In genomic region chr17:16999931-17000625, GRCh38 we compare ENCODE assay signal across 20 cellular contexts. TPM values are rescaled to one million over a fixed set of nuclear protein-coding genes. Genes with fewer than 3 reads are reported as not detected.
DNase-seq lines count a peak whose midpoint lies in the region; ATAC-seq, FAIRE-seq and TF ChIP-seq lines count a peak whose summit lies in the region.
"Had no signal": no experiment of that assay in that cellular context is flagged by ENCODE, and none has a peak within 500 bp of the region (broad histone marks: within the 10 kb centered on the region; RNA-seq: fewer than 3 reads in every experiment).

No MANE protein-coding gene starts in this region.

- H3K4me3 Mint-ChIP-seq in activated naive CD4-positive, alpha-beta T cell treated with anti-CD3 and anti-CD28 coated beads, Interleukin-2, amount 10 ng/mL, durations not matched to agents 7 days and 5 days = no peak overlapping the region
- no peak overlapping the region for H3K4me3 Mint-ChIP-seq in activated naive CD4-positive, alpha-beta T cell treated with anti-CD3 and anti-CD28 coated beads for 36 hours
- peak overlapping the region; percentile 62 for H3K4me3 Mint-ChIP-seq in endothelial cell (ENCODE audit: unreplicated experiment)
- H3K4me3 Mint-ChIP-seq in activated CD8-positive, alpha-beta T cell treated with anti-CD3 and anti-CD28 coated beads, Interleukin-2, amount 10 ng/mL, durations not matched to agents 7 days and 5 days = no peak overlapping the region
- H3K4me3 Mint-ChIP-seq: B cell; CD8-positive, alpha-beta T cell had no signal

- TF ChIP-seq RAD21 in A549 (conservative IDR thresholded peaks at IDR 0.05 in 1 of 2, IDR thresholded peaks at IDR 0.05 in 1 of 2) = no peak
- no peak for TF ChIP-seq RAD21 in HepG2 (CRISPR knock-in tag; IDR thresholded peaks at IDR 0.05)

- H3K4me3 ChIP-seq in A549 = no peak overlapping the region
- no peak overlapping the region for H3K4me3 ChIP-seq in neuronal stem cell (ENCODE audit: low read length in 2 of 2)
- H3K4me3 ChIP-seq in HepG2 (replicated peaks in 1 of 3; ENCODE audit: insufficient read depth in 1 of 3, low read depth in 2 of 3, low read length in 3 of 3) = no peak overlapping the region
- H3K4me3 ChIP-seq: BLaER1 treated with 17β-estradiol and CSF1 and Interleukin-3, amounts not matched to agents 10 nM and 100 nM had no signal

- peak overlapping the region; percentile 17 for H2BK15ac ChIP-seq in neuronal stem cell (ENCODE audit: low read length)

- H2BK5ac ChIP-seq in neuronal stem cell (ENCODE audit: low read length) = peak overlapping the region; percentile 82

- intact Hi-C loops in activated naive CD4-positive, alpha-beta T cell treated with anti-CD3 and anti-CD28 coated beads for 36 hours (cut with micrococcal nuclease) = loop anchor here (5.0 to 10.0 kb wide), 2 partner anchors 127 to 235 kb away; partner anchors contain the start of gene FLCN
- intact Hi-C loops in HepG2 (cut with micrococcal nuclease; ENCODE audit: unreplicated experiment) = loop anchor here (5.0 kb wide), 2 partner anchors 42 to 312 kb away; partner anchors contain the start of gene MPRIP

- H3K23ac ChIP-seq in neuronal stem cell (ENCODE audit: low read depth, low read length, poor library complexity) = no peak overlapping the region

- peak overlapping the region; percentile 46 for H2AK5ac ChIP-seq in neuronal stem cell (ENCODE audit: low read depth, low read length)

- H3K9me3 ChIP-seq in A549 = no peaks in the 10 kb centered on the region
- H3K9me3 ChIP-seq in neuronal stem cell (replicated peaks in 1 of 2; ENCODE audit: control insufficient read depth in 2 of 2, insufficient read depth in 1 of 2, low read depth in 1 of 2, low read length in 2 of 2) = peaks cover 0 to 4% of the 10 kb centered on the region in 2 donors
- H3K9me3 ChIP-seq in HepG2 (ENCODE audit: low read length) = no peaks in the 10 kb centered on the region
- H3K9me3 ChIP-seq: BLaER1 treated with 17β-estradiol and CSF1 and Interleukin-3, amounts not matched to agents 10 nM and 100 nM had no signal

- H3K18ac ChIP-seq in neuronal stem cell (ENCODE audit: low read length) = peak overlapping the region; percentile 28

- in situ Hi-C loops in HepG2 (cut with HindIII; ENCODE audit: extremely low pct_ligation_motif_present, low pct_unique_long_range_greater_than_20kb) = loop anchor here (5.0 to 10.0 kb wide), 2 partner anchors 142 to 315 kb away; no protein-coding TSS in a partner anchor

- H4K20me1 ChIP-seq in HepG2 (ENCODE audit: insufficient read depth, low read length) = no peaks in the 10 kb centered on the region

- TF ChIP-seq CTCF in A549 (IDR thresholded peaks at IDR 0.05) (no peak), endothelial cell (IDR thresholded peaks at IDR 0.05; ENCODE audit: unreplicated experiment) (no peak), HepG2 (CRISPR knock-in tag; IDR thresholded peaks at IDR 0.05) (no peak)

- H4K8ac ChIP-seq in neuronal stem cell (ENCODE audit: low read depth, low read length) = peak overlapping the region; percentile 65

- no peak overlapping the region for H3K27ac Mint-ChIP-seq in activated naive CD4-positive, alpha-beta T cell treated with anti-CD3 and anti-CD28 coated beads, Interleukin-2, amount 10 ng/mL, durations not matched to agents 7 days and 5 days
- no peak overlapping the region for H3K27ac Mint-ChIP-seq in activated naive CD4-positive, alpha-beta T cell treated with anti-CD3 and anti-CD28 coated beads for 36 hours
- peak overlapping the region; percentile 74 for H3K27ac Mint-ChIP-seq in endothelial cell (ENCODE audit: unreplicated experiment)
- H3K27ac Mint-ChIP-seq in activated CD8-positive, alpha-beta T cell treated with anti-CD3 and anti-CD28 coated beads, Interleukin-2, amount 10 ng/mL, durations not matched to agents 7 days and 5 days = no peak overlapping the region
- H3K27ac Mint-ChIP-seq: B cell; CD8-positive, alpha-beta T cell had no signal

- H3K4me1 ChIP-seq in A549 (peaks cover 11% of the 10 kb centered on the region), neuronal stem cell (ENCODE audit: control insufficient read depth in 2 of 2, insufficient read depth in 1 of 2, low read depth in 1 of 2, low read length in 2 of 2) (no peaks in the 10 kb centered on the region), HepG2 (ENCODE audit: insufficient read depth, low read length) (peaks cover 19% of the 10 kb centered on the region)

- H3K27me3 Mint-ChIP-seq in activated naive CD4-positive, alpha-beta T cell treated with anti-CD3 and anti-CD28 coated beads, Interleukin-2, amount 10 ng/mL, durations not matched to agents 7 days and 5 days = peaks cover 31% of the 10 kb centered on the region
- no peaks in the 10 kb centered on the region for H3K27me3 Mint-ChIP-seq in activated naive CD4-positive, alpha-beta T cell treated with anti-CD3 and anti-CD28 coated beads for 36 hours (ENCODE audit: low read depth)
- peaks cover 4% of the 10 kb centered on the region for H3K27me3 Mint-ChIP-seq in endothelial cell (ENCODE audit: unreplicated experiment)
- H3K27me3 Mint-ChIP-seq in activated CD8-positive, alpha-beta T cell treated with anti-CD3 and anti-CD28 coated beads, Interleukin-2, amount 10 ng/mL, durations not matched to agents 7 days and 5 days (ENCODE audit: low read depth) = no peaks in the 10 kb centered on the region
- H3K27me3 Mint-ChIP-seq: B cell had no signal

- CTCF ChIA-PET in activated naive CD4-positive, alpha-beta T cell treated with anti-CD3 and anti-CD28 coated beads, Interleukin-2, amount 10 ng/mL, durations not matched to agents 7 days and 5 days (lab: Charles Lee) = interaction anchor here (0.7 to 1.9 kb wide), 9 partner anchors 8 to 331 kb away, joined by 3 to 5 read pairs (median 3); no protein-coding TSS in a partner anchor
- CTCF ChIA-PET in activated naive CD4-positive, alpha-beta T cell treated with anti-CD3 and anti-CD28 coated beads for 36 hours (lab: Charles Lee) = interaction anchor here (0.7 to 1.7 kb wide), 3 partner anchors 8 to 312 kb away, joined by 4 to 5 read pairs (median 5); no protein-coding TSS in a partner anchor
- CTCF ChIA-PET in A549 (lab: Yijun Ruan, JAX) (interaction anchor here (0.9 to 5.2 kb wide), 23 partner anchors 11 to 354 kb away, joined by 3 to 55 read pairs (median 5); no protein-coding TSS in a partner anchor), HepG2 (lab: Yijun Ruan, JAX; ENCODE audit: low intra/inter-chr PET ratio, low total read pairs) (no interaction called here)
- CTCF ChIA-PET in activated CD8-positive, alpha-beta T cell treated with anti-CD3 and anti-CD28 coated beads, Interleukin-2, amount 10 ng/mL, durations not matched to agents 7 days and 5 days (lab: Charles Lee) = interaction anchor here (1.4 to 2.8 kb wide), 3 partner anchors 8 to 11 kb away, joined by 4 to 11 read pairs (median 7); no protein-coding TSS in a partner anchor

- H3K79me2 ChIP-seq in HepG2 (ENCODE audit: insufficient read depth, low read length) = no peaks in the 10 kb centered on the region

- WGBS in A549 (ENCODE audit: missing lambda C conversion rate) = 42% methylated on average over 7 of the region's 7 CpGs
- no CpG with 5 or more reads among the region's 7 CpGs for WGBS in neuronal stem cell (ENCODE audit: extremely low coverage in 2 of 2, insufficient read length in 2 of 2, insufficient replicate concordance in 1 of 2), 2 donors
- 24% methylated on average over 7 of the region's 7 CpGs for WGBS in HepG2 (ENCODE audit: low lambda C conversion rate)

- H3K4me2 ChIP-seq in A549 (no peak overlapping the region), neuronal stem cell (ENCODE audit: insufficient read depth, low read length, poor library complexity, severe bottlenecking) (no peak overlapping the region), HepG2 (ENCODE audit: low read depth, low read length) (no peak overlapping the region)

- peaks cover 3% of the 10 kb centered on the region for H3K4me1 Mint-ChIP-seq in activated naive CD4-positive, alpha-beta T cell treated with anti-CD3 and anti-CD28 coated beads, Interleukin-2, amount 10 ng/mL, durations not matched to agents 7 days and 5 days
- no peaks in the 10 kb centered on the region for H3K4me1 Mint-ChIP-seq in activated naive CD4-positive, alpha-beta T cell treated with anti-CD3 and anti-CD28 coated beads for 36 hours (ENCODE audit: low read depth)
- H3K4me1 Mint-ChIP-seq in endothelial cell (ENCODE audit: unreplicated experiment) = peaks cover 19% of the 10 kb centered on the region
- H3K4me1 Mint-ChIP-seq in activated CD8-positive, alpha-beta T cell treated with anti-CD3 and anti-CD28 coated beads, Interleukin-2, amount 10 ng/mL, durations not matched to agents 7 days and 5 days (ENCODE audit: low read depth) = peaks cover 4% of the 10 kb centered on the region

- no peak overlapping the region; a peak in 1 of 6 replicates for H3K27ac ChIP-seq in A549
- no peak overlapping the region for H3K27ac ChIP-seq in neuronal stem cell (replicated peaks; ENCODE audit: low read length)
- H3K27ac ChIP-seq in HepG2 (ENCODE audit: extremely low read length, insufficient read depth, low read length) = no peak overlapping the region
- H3K27ac ChIP-seq: BLaER1 treated with 17β-estradiol and CSF1 and Interleukin-3, amounts not matched to agents 10 nM and 100 nM had no signal

- H2BK120ac ChIP-seq in neuronal stem cell (ENCODE audit: low read depth, low read length) = no peak overlapping the region

- POLR2A ChIA-PET in A549 (lab: Yijun Ruan, JAX) = no interaction called here
- POLR2A ChIA-PET in activated CD8-positive, alpha-beta T cell treated with anti-CD3 and anti-CD28 coated beads, Interleukin-2, amount 10 ng/mL, durations not matched to agents 7 days and 5 days (lab: Charles Lee) = interaction anchor here (1.0 kb wide), 1 partner anchor 12 kb away, joined by 3 read pairs; no protein-coding TSS in a partner anchor
- POLR2A ChIA-PET in HepG2 (lab: Yijun Ruan, JAX) = no interaction called here

- H2BK12ac ChIP-seq in neuronal stem cell (ENCODE audit: low read length) = no peak overlapping the region

- H3K36me3 ChIP-seq in neuronal stem cell (replicated peaks in 1 of 2; ENCODE audit: control insufficient read depth in 2 of 2, insufficient read depth in 2 of 2, low read length in 2 of 2) (no peaks in the 10 kb centered on the region), HepG2 (replicated peaks in 1 of 2; ENCODE audit: control insufficient read depth in 1 of 2, insufficient read depth in 2 of 2, low read length in 2 of 2) (no peaks in the 10 kb centered on the region)
- H3K36me3 ChIP-seq: BLaER1 treated with 17β-estradiol and CSF1 and Interleukin-3, amounts not matched to agents 10 nM and 100 nM had no signal

- TF ChIP-seq POLR2A in A549 (IDR thresholded peaks at IDR 0.05; ENCODE audit: low read length) (no peak), HepG2 (IDR thresholded peaks at IDR 0.05; ENCODE audit: insufficient read depth in 1 of 2, low read depth in 2 of 2, low read length in 2 of 2) (no peak)

- no peak overlapping the region for H4K91ac ChIP-seq in neuronal stem cell (ENCODE audit: low read depth, low read length, poor library complexity)

- H3K79me1 ChIP-seq in neuronal stem cell (ENCODE audit: low read depth, low read length) = no peaks in the 10 kb centered on the region

- ATAC-seq in A549 (no peak), HepG2 (no peak), GM18873 (IDR thresholded peaks at IDR 0.05; ENCODE audit: low FRiP score, unreplicated experiment) (no peak)
- ATAC-seq in activated CD8-positive, alpha-beta T cell treated with anti-CD3 and anti-CD28 coated beads, Interleukin-2, amount 10 ng/mL, durations not matched to agents 7 days and 5 days = no peak
- ATAC-seq: CD8-positive, alpha-beta T cell; HCT116 had no signal

- TF ChIP-seq EP300 in A549 (IDR thresholded peaks at IDR 0.05) (no peak), HepG2 (IDR thresholded peaks at IDR 0.05; ENCODE audit: low read depth in 2 of 2, low read length in 2 of 2) (no peak), HepG2 (CRISPR knock-in tag; IDR thresholded peaks at IDR 0.05; ENCODE audit: borderline replicate concordance) (no peak)

- H3K36me3 Mint-ChIP-seq in activated naive CD4-positive, alpha-beta T cell treated with anti-CD3 and anti-CD28 coated beads, Interleukin-2, amount 10 ng/mL, durations not matched to agents 7 days and 5 days = no peaks in the 10 kb centered on the region
- H3K36me3 Mint-ChIP-seq in activated naive CD4-positive, alpha-beta T cell treated with anti-CD3 and anti-CD28 coated beads for 36 hours (ENCODE audit: low read depth) = no peaks in the 10 kb centered on the region
- H3K36me3 Mint-ChIP-seq in endothelial cell (ENCODE audit: low read depth, unreplicated experiment) = peaks cover 5% of the 10 kb centered on the region
- no peaks in the 10 kb centered on the region for H3K36me3 Mint-ChIP-seq in activated CD8-positive, alpha-beta T cell treated with anti-CD3 and anti-CD28 coated beads, Interleukin-2, amount 10 ng/mL, durations not matched to agents 7 days and 5 days (ENCODE audit: low read depth)
- H3K36me3 Mint-ChIP-seq: CD8-positive, alpha-beta T cell had no signal

- H3K9ac ChIP-seq in neuronal stem cell (ENCODE audit: low read depth, low read length, poor library complexity) = peak overlapping the region; percentile 60
- no peak overlapping the region for H3K9ac ChIP-seq in HepG2 (ENCODE audit: insufficient read depth, low read depth, low read length)

- no peak overlapping the region for H2AFZ ChIP-seq in neuronal stem cell (ENCODE audit: low read length)
- H2AFZ ChIP-seq in HepG2 (ENCODE audit: low read length) = no peak overlapping the region

- no peaks in the 10 kb centered on the region for H3K9me3 Mint-ChIP-seq in activated naive CD4-positive, alpha-beta T cell treated with anti-CD3 and anti-CD28 coated beads, Interleukin-2, amount 10 ng/mL, durations not matched to agents 7 days and 5 days
- H3K9me3 Mint-ChIP-seq in activated naive CD4-positive, alpha-beta T cell treated with anti-CD3 and anti-CD28 coated beads for 36 hours = no peaks in the 10 kb centered on the region
- H3K9me3 Mint-ChIP-seq in endothelial cell (ENCODE audit: unreplicated experiment) = no peaks in the 10 kb centered on the region
- no peaks in the 10 kb centered on the region for H3K9me3 Mint-ChIP-seq in activated CD8-positive, alpha-beta T cell treated with anti-CD3 and anti-CD28 coated beads, Interleukin-2, amount 10 ng/mL, durations not matched to agents 7 days and 5 days (ENCODE audit: insufficient read depth)
- H3K9me3 Mint-ChIP-seq: CD8-positive, alpha-beta T cell had no signal

- peak; percentile 10 for DNase-seq in activated naive CD4-positive, alpha-beta T cell treated with anti-CD3 and anti-CD28 coated beads, Interleukin-2, amount 10 ng/mL, durations not matched to agents 7 days and 5 days
- DNase-seq in activated naive CD4-positive, alpha-beta T cell treated with anti-CD3 and anti-CD28 coated beads for 36 hours = no peak
- DNase-seq in A549 (ENCODE audit: low read depth in 1 of 2, low spot score in 1 of 2) (no peak), endothelial cell (ENCODE audit: low spot score) (no peak), neuronal stem cell (ENCODE audit: low spot score) (no peak), HepG2 (ENCODE audit: low spot score) (no peak)
- no peak for DNase-seq in activated CD8-positive, alpha-beta T cell treated with anti-CD3 and anti-CD28 coated beads, Interleukin-2, amount 10 ng/mL, durations not matched to agents 7 days and 5 days
- DNase-seq: 8988T; Calu3; CD8-positive, alpha-beta T cell; DMS79 treated with DMSO at 0.1 percent for 48 hours; GF-D8; GOT3; H7; IMR-90 had no signal

- BruUV-seq in HepG2 (replicated peaks; lab: Mats Ljungman, UMichigan) = no TSS peak

- no peak overlapping the region for H3K4ac ChIP-seq in neuronal stem cell (ENCODE audit: low read length)

- H3K27me3 ChIP-seq in neuronal stem cell (ENCODE audit: control insufficient read depth in 3 of 3, insufficient read depth in 3 of 3, low read depth in 1 of 3, low read length in 3 of 3) = peaks cover 0 to 3% (median 0%) of the 10 kb centered on the region in 3 experiments
- H3K27me3 ChIP-seq in HepG2 (ENCODE audit: control insufficient read depth in 1 of 2, insufficient read depth in 2 of 2, low read length in 2 of 2) = peaks cover 0 to 22% of the 10 kb centered on the region in 2 experiments; a peak in 4 of 5 replicates

- FAIRE-seq in A549 (lab: Jason Lieb, UNC) (peak; percentile 79), HepG2 (lab: Jason Lieb, UNC) (no peak)

- no peak overlapping the region for H3K14ac ChIP-seq in neuronal stem cell (ENCODE audit: low read length)

RNA-seq across cellular contexts. Expression of gene TNFRSF13B, which starts 28.2 kb away (rescaled TPM):
- not detected for total RNA-seq in activated naive CD4-positive, alpha-beta T cell treated with anti-CD3 and anti-CD28 coated beads for 36 hours
- polyA plus RNA-seq in A549 (2011; rRNA removed) (not detected in 2 replicates), A549 (2017; fragmentation: RNase III; extraction: RNeasy Plus Mini Kit Qiagen cat#74134 plus additional on column Dnase treatment) (not detected in 3 replicates), HepG2 (2011; rRNA removed) (not detected in 2 replicates)
- polyA plus RNA-seq in A549 (2012; cell fraction: cytosol; rRNA removed) = not detected in 2 replicates
- not detected in 2 replicates for polyA plus RNA-seq in A549 (2012; cell fraction: nucleus; rRNA removed)
- not detected in 2 replicates for polyA minus RNA-seq in A549 (2011; rRNA and poly(A)+ RNA removed)
- total RNA-seq in endothelial cell (ENCODE audit: unreplicated experiment) (not detected), HepG2 (2016; rRNA removed; fragmentation: Illumina TruSeq; extraction: Trizol) (not detected in 2 replicates)
- not detected for polyA plus RNA-seq in neuronal stem cell (2013, experiment 1 of 2)
- not detected for polyA plus RNA-seq in neuronal stem cell (2013, experiment 2 of 2)
- not detected for total RNA-seq in activated CD8-positive, alpha-beta T cell treated with anti-CD3 and anti-CD28 coated beads, Interleukin-2, amount 10 ng/mL, durations not matched to agents 7 days and 5 days
- total RNA-seq in HepG2 (2016; cell fraction: cytosol; rRNA removed; fragmentation: Illumina TruSeq; extraction: Trizol; ENCODE audit: low read depth) = not detected in 2 replicates
- not detected in 2 replicates for total RNA-seq in HepG2 (2016; cell fraction: insoluble cytoplasmic fraction; rRNA removed; fragmentation: Illumina TruSeq; extraction: Trizol)
- not detected in 2 replicates for total RNA-seq in HepG2 (2016; cell fraction: membrane; rRNA removed; fragmentation: Illumina TruSeq; extraction: Trizol)
- not detected in 2 replicates for total RNA-seq in HepG2 (2016; cell fraction: nucleus; rRNA removed; fragmentation: Illumina TruSeq; extraction: Trizol)
- not detected in 2 replicates for polyA plus RNA-seq in HepG2 (2011; cell fraction: cytosol; rRNA removed)
- not detected in 2 replicates for polyA plus RNA-seq in HepG2 (2011; cell fraction: nucleus; rRNA removed)
- polyA plus RNA-seq in HepG2 (2012) = not detected in 2 replicates
- not detected in 2 replicates for polyA plus RNA-seq in HepG2 (2016; cell fraction: cytosol; fragmentation: Illumina TruSeq; extraction: Trizol; ENCODE audit: low read depth)
- polyA plus RNA-seq in HepG2 (2016; cell fraction: insoluble cytoplasmic fraction; fragmentation: Illumina TruSeq; extraction: Trizol; ENCODE audit: low read depth) = not detected in 2 replicates
- polyA plus RNA-seq in HepG2 (2016; cell fraction: membrane; fragmentation: Illumina TruSeq; extraction: Trizol; ENCODE audit: low read depth) = not detected in 2 replicates
- not detected in 2 replicates for polyA plus RNA-seq in HepG2 (2016; cell fraction: nucleus; fragmentation: Illumina TruSeq; extraction: Trizol; ENCODE audit: insufficient read depth, low read depth)
- polyA minus RNA-seq in HepG2 (2011; rRNA and poly(A)+ RNA removed; ENCODE audit: low replicate concordance) = 0.09 TPM in 1 of 2 replicates, not detected in the other
- polyA minus RNA-seq in HepG2 (2011; cell fraction: cytosol; rRNA and poly(A)+ RNA removed) = not detected in 2 replicates
- not detected in 2 replicates for polyA minus RNA-seq in HepG2 (2011; cell fraction: nucleus; rRNA and poly(A)+ RNA removed)
- total RNA-seq: Calu3; CD8-positive, alpha-beta T cell; HT-29; IMR-90 had no signal
- polyA plus RNA-seq: IMR-90 had no signal

RNA-seq across cellular contexts. Expression of gene MPRIP, which starts 42.2 kb away (rescaled TPM):
- 100 to 1,000 TPM; 125 TPM for total RNA-seq in activated naive CD4-positive, alpha-beta T cell treated with anti-CD3 and anti-CD28 coated beads for 36 hours
- polyA plus RNA-seq in A549 (2011; rRNA removed) (147 and 200 TPM in 2 replicates), A549 (2017; fragmentation: RNase III; extraction: RNeasy Plus Mini Kit Qiagen cat#74134 plus additional on column Dnase treatment) (192 to 240 TPM (median 228 TPM) in 3 replicates), HepG2 (2011; rRNA removed) (42.9 and 52.4 TPM in 2 replicates)
- polyA plus RNA-seq in A549 (2012; cell fraction: cytosol; rRNA removed) = 170 and 183 TPM in 2 replicates
- 347 and 385 TPM in 2 replicates for polyA plus RNA-seq in A549 (2012; cell fraction: nucleus; rRNA removed)
- 215 and 250 TPM in 2 replicates for polyA minus RNA-seq in A549 (2011; rRNA and poly(A)+ RNA removed)
- total RNA-seq in endothelial cell (ENCODE audit: unreplicated experiment) (392 TPM), HepG2 (2016; rRNA removed; fragmentation: Illumina TruSeq; extraction: Trizol) (43.6 and 50.2 TPM in 2 replicates)
- 67.7 TPM for polyA plus RNA-seq in neuronal stem cell (2013, experiment 1 of 2)
- 72.4 TPM for polyA plus RNA-seq in neuronal stem cell (2013, experiment 2 of 2)
- 100 to 1,000 TPM; 217 to 226 TPM for total RNA-seq in activated CD8-positive, alpha-beta T cell treated with anti-CD3 and anti-CD28 coated beads, Interleukin-2, amount 10 ng/mL, durations not matched to agents 7 days and 5 days
- 15.5 and 22.4 TPM in 2 replicates for total RNA-seq in HepG2 (2016; cell fraction: cytosol; rRNA removed; fragmentation: Illumina TruSeq; extraction: Trizol; ENCODE audit: low read depth)
- total RNA-seq in HepG2 (2016; cell fraction: insoluble cytoplasmic fraction; rRNA removed; fragmentation: Illumina TruSeq; extraction: Trizol) = 35.4 and 49.2 TPM in 2 replicates
- total RNA-seq in HepG2 (2016; cell fraction: membrane; rRNA removed; fragmentation: Illumina TruSeq; extraction: Trizol) = 44.2 and 45.8 TPM in 2 replicates
- 44.0 and 52.2 TPM in 2 replicates for total RNA-seq in HepG2 (2016; cell fraction: nucleus; rRNA removed; fragmentation: Illumina TruSeq; extraction: Trizol)
- polyA plus RNA-seq in HepG2 (2011; cell fraction: cytosol; rRNA removed) = 27.7 and 33.6 TPM in 2 replicates
- 64.4 and 73.7 TPM in 2 replicates for polyA plus RNA-seq in HepG2 (2011; cell fraction: nucleus; rRNA removed)
- polyA plus RNA-seq in HepG2 (2012) = 45.3 and 47.7 TPM in 2 replicates
- 21.2 and 23.7 TPM in 2 replicates for polyA plus RNA-seq in HepG2 (2016; cell fraction: cytosol; fragmentation: Illumina TruSeq; extraction: Trizol; ENCODE audit: low read depth)
- polyA plus RNA-seq in HepG2 (2016; cell fraction: insoluble cytoplasmic fraction; fragmentation: Illumina TruSeq; extraction: Trizol; ENCODE audit: low read depth) = 54.0 and 64.3 TPM in 2 replicates
- 40.8 and 46.7 TPM in 2 replicates for polyA plus RNA-seq in HepG2 (2016; cell fraction: membrane; fragmentation: Illumina TruSeq; extraction: Trizol; ENCODE audit: low read depth)
- polyA plus RNA-seq in HepG2 (2016; cell fraction: nucleus; fragmentation: Illumina TruSeq; extraction: Trizol; ENCODE audit: insufficient read depth, low read depth) = 98.9 and 100 TPM in 2 replicates
- polyA minus RNA-seq in HepG2 (2011; rRNA and poly(A)+ RNA removed; ENCODE audit: low replicate concordance) = 85.4 and 275 TPM in 2 replicates
- polyA minus RNA-seq in HepG2 (2011; cell fraction: cytosol; rRNA and poly(A)+ RNA removed) = 31.4 and 37.0 TPM in 2 replicates
- 58.5 and 70.9 TPM in 2 replicates for polyA minus RNA-seq in HepG2 (2011; cell fraction: nucleus; rRNA and poly(A)+ RNA removed)
